ENCODE assay signal across 1 cellular context in the genomic region with DNA sequence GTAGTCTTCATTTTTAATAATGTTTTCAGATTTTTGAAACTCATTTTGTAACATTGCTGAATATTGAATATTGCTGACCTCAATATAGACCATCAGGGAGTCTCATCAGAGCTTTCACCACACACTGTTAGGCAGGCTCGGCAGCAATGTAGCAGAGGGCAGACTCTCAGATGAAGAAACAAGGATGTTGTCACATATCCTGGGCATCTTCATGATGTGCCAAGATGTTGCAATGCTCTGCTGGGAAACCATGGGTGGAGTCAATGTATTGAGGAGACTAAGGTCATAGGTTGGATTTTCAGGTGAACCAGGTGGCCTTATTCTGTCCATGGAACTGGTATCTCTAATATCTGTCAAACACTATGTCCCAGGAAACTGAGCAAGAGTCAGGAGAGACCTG.
TF ChIP-seq lines count a peak whose summit lies in the region.

No MANE protein-coding gene starts in this region.

TF ChIP-seq in liver, 16 proteins besides CTCF, POLR2A, EP300 and RAD21 (continued from another document):
- TF ChIP-seq REST (IDR thresholded peaks at IDR 0.05) (no peak), RXRA (IDR thresholded peaks at IDR 0.05) (peak; percentile 50 to 82), YY1 (IDR thresholded peaks at IDR 0.05) (no peak), JUND (IDR thresholded peaks at IDR 0.05) (peak in 1 of 2 donors; percentile 71), HNF4A (conservative IDR thresholded peaks at IDR 0.05) (peak; percentile 73 to 81)
- TF ChIP-seq, protein P1, sequence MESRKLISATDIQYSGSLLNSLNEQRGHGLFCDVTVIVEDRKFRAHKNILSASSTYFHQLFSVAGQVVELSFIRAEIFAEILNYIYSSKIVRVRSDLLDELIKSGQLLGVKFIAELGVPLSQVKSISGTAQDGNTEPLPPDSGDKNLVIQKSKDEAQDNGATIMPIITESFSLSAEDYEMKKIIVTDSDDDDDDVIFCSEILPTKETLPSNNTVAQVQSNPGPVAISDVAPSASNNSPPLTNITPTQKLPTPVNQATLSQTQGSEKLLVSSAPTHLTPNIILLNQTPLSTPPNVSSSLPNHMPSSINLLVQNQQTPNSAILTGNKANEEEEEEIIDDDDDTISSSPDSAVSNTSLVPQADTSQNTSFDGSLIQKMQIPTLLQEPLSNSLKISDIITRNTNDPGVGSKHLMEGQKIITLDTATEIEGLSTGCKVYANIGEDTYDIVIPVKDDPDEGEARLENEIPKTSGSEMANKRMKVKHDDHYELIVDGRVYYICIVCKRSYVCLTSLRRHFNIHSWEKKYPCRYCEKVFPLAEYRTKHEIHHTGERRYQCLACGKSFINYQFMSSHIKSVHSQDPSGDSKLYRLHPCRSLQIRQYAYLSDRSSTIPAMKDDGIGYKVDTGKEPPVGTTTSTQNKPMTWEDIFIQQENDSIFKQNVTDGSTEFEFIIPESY (IDR thresholded peaks at IDR 0.05) = peak; percentile 42
- TF ChIP-seq, protein P2, sequence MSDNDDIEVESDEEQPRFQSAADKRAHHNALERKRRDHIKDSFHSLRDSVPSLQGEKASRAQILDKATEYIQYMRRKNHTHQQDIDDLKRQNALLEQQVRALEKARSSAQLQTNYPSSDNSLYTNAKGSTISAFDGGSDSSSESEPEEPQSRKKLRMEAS (IDR thresholded peaks at IDR 0.05) = peak; percentile 48
TF ChIP-seq in liver: peak in this region for 9.
